8 cellular contexts compared by ENCODE assay signal in the genomic region with DNA sequence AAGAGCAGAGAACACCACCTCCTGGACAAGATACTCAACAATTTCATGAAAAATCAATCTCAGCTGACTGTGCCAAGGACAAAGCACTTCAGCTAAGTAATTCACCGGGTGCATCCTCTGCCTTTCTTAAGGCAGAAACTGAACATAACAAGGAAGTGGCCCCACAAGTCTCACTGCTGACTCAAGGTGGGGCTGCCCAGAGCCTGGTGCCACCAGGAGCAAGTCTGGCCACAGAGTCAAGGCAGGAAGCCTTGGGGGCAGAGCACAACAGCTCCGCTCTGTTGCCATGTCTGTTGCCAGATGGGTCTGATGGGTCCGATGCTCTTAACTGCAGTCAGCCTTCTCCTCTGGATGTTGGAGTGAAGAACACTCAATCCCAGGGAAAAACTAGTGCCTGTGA.
DNase-seq lines count a peak whose midpoint lies in the region; ATAC-seq and TF ChIP-seq lines count a peak whose summit lies in the region.

No MANE protein-coding gene starts in this region.

- peaks cover 0 to 14% of the 10 kb centered on the region in 2 donors for H3K36me3 ChIP-seq in gastroesophageal sphincter
- peaks cover 14% of the 10 kb centered on the region for H3K36me3 ChIP-seq in osteoblast (ENCODE audit: insufficient read depth, low read length)
- H3K36me3 ChIP-seq in MM.1S (replicated peaks; ENCODE audit: insufficient read depth, low read length): no peaks in the 10 kb centered on the region

- no peak for TF ChIP-seq EP300 in gastroesophageal sphincter (IDR thresholded peaks at IDR 0.05)

- peak; percentile 12 for TF ChIP-seq POLR2A in gastroesophageal sphincter (IDR thresholded peaks at IDR 0.05)

- H3K27me3 ChIP-seq in gastroesophageal sphincter (no peaks in the 10 kb centered on the region), osteoblast (ENCODE audit: insufficient read depth, low read length) (no peaks in the 10 kb centered on the region), MM.1S (replicated peaks; ENCODE audit: insufficient read depth, low read length) (no peaks in the 10 kb centered on the region)

- peak; percentile 54 to 70 for DNase-seq in activated CD4-positive, alpha-beta T cell treated with anti-CD3 and anti-CD28 coated beads, Interleukin-2, amount 50 U/mL, for 48 hours
- peak; percentile 15 to 16 for DNase-seq in stimulated activated CD4-positive, alpha-beta T cell treated with anti-CD3 and anti-CD28 coated beads, Interleukin-4, amount 100 ng/mL, for 4 hours
- no peak for DNase-seq in RKO (ENCODE audit: low spot score)
- no peak for DNase-seq in NCI-H187 (lab: John Stamatoyannopoulos, UW)
- no peak for DNase-seq in osteoblast (ENCODE audit: insufficient read length, low spot score, missing footprints)
- DNase-seq in MM.1S: no peak

- peak; percentile 21 for ATAC-seq in GM21447 (IDR thresholded peaks at IDR 0.05; ENCODE audit: unreplicated experiment)
- no peak for ATAC-seq in gastroesophageal sphincter

- 60% methylated on average over 1 of the region's 3 CpGs; no CpG with 5 or more reads in 1 of the 2 donors for whole genome bisulfite sequencing in gastroesophageal sphincter (ENCODE audit: low coverage in 1 of 2), 2 donors

- H3K4me2 ChIP-seq in osteoblast (ENCODE audit: insufficient read depth, low read length) (no peak overlapping the region), MM.1S (ENCODE audit: low read depth, low read length) (no peak overlapping the region)

- H2AFZ ChIP-seq in osteoblast (ENCODE audit: low read length) (no peak overlapping the region), MM.1S (ENCODE audit: low read length) (no peak overlapping the region)

- no peaks in the 10 kb centered on the region for H3K9me2 ChIP-seq in MM.1S (replicated peaks; ENCODE audit: insufficient read depth, low read length)

- H3K79me2 ChIP-seq in osteoblast (ENCODE audit: insufficient read depth, low read length) (peaks cover 29% of the 10 kb centered on the region), MM.1S (ENCODE audit: low read length) (no peaks in the 10 kb centered on the region)

- H3K27ac ChIP-seq in gastroesophageal sphincter: peak overlapping the region; percentile 81 to 91 (median 84)
- H3K27ac ChIP-seq in osteoblast (ENCODE audit: low read depth, low read length): no peak overlapping the region
- H3K27ac ChIP-seq in MM.1S (ENCODE audit: low read length): no peak overlapping the region

- H4K20me1 ChIP-seq in osteoblast (ENCODE audit: insufficient read depth, low read length): no peaks in the 10 kb centered on the region
- H4K20me1 ChIP-seq in MM.1S (ENCODE audit: insufficient read depth, low read length): no peaks in the 10 kb centered on the region; the same call in 1 of the 2 replicates

- no peak overlapping the region for H3K9ac ChIP-seq in MM.1S (ENCODE audit: low read length)

- H3K4me1 ChIP-seq in gastroesophageal sphincter (peaks cover 24 to 85% (median 35%) of the 10 kb centered on the region in 3 donors), osteoblast (ENCODE audit: insufficient read depth, low read length) (peaks cover 21% of the 10 kb centered on the region), MM.1S (ENCODE audit: low read length) (peaks cover 5% of the 10 kb centered on the region; the same call in 1 of the 2 replicates)

- H3K4me3 ChIP-seq in gastroesophageal sphincter: peak overlapping the region in 1 of 2 donors; percentile 42
- no peak overlapping the region for H3K4me3 ChIP-seq in osteoblast (ENCODE audit: insufficient read depth, low read length)
- no peak overlapping the region for H3K4me3 ChIP-seq in MM.1S (ENCODE audit: low read length)

- H3K9me3 ChIP-seq in gastroesophageal sphincter (no peaks in the 10 kb centered on the region), osteoblast (ENCODE audit: low read depth, low read length) (no peaks in the 10 kb centered on the region), MM.1S (replicated peaks; ENCODE audit: insufficient read depth, low read length) (no peaks in the 10 kb centered on the region)

- no peaks in the 10 kb centered on the region for H3F3A ChIP-seq in MM.1S (ENCODE audit: insufficient read depth, low read length)

- no peak for TF ChIP-seq CTCF in gastroesophageal sphincter (IDR thresholded peaks at IDR 0.05)
- no peak for TF ChIP-seq CTCF in osteoblast (IDR thresholded peaks at IDR 0.05; ENCODE audit: extremely low read depth, low read depth, low read length)
- TF ChIP-seq CTCF in MM.1S (IDR thresholded peaks at IDR 0.05; ENCODE audit: low read length): no peak

Comparison
In these comparisons a context has a peak if more than half of its experiments do, and no peak if none do; other contexts are left out.
1. DNase-seq: peak in activated CD4-positive, alpha-beta T cell treated with anti-CD3 and anti-CD28 coated beads, Interleukin-2, amount 50 U/mL, for 48 hours (2 of 2) and stimulated activated CD4-positive, alpha-beta T cell treated with anti-CD3 and anti-CD28 coated beads, Interleukin-4, amount 100 ng/mL, for 4 hours (2 of 2); none in RKO (single experiment), NCI-H187 (0 of 2), osteoblast (single experiment) and MM.1S (single experiment).
2. H3K27ac ChIP-seq: peak in gastroesophageal sphincter (4 of 4); none in osteoblast (single experiment) and MM.1S (single experiment).